ENCODE assay signal across 20 cellular contexts in genomic region chr12:53838978-53839377, GRCh38.
DNase-seq lines count a peak whose midpoint lies in the region; ATAC-seq, FAIRE-seq and TF ChIP-seq lines count a peak whose summit lies in the region.
"Had no signal": no experiment of that assay in that cellular context is flagged by ENCODE, and none has a peak within 500 bp of the region (broad histone marks: within the 10 kb centered on the region; RNA-seq: fewer than 3 reads in every experiment).

No MANE protein-coding gene starts in this region.

- H3K27me3 Mint-ChIP-seq in stimulated activated naive B cell treated with anti-CD40 and anti-IgM and Interleukin-4, amounts not matched to agents 10 μg/mL and 1 μg/mL and 100 μg/mL, for 72 hours, result peaks cover 41 to 63% of the 10 kb centered on the region in 2 donors

- TF ChIP-seq EP300 in HepG2 (IDR thresholded peaks at IDR 0.05; ENCODE audit: low read depth in 2 of 2, low read length in 2 of 2) (no peak), HepG2 (CRISPR knock-in tag; IDR thresholded peaks at IDR 0.05; ENCODE audit: borderline replicate concordance) (no peak)

- no peaks in the 10 kb centered on the region for H4K20me1 ChIP-seq in HepG2 (ENCODE audit: insufficient read depth, low read length)
- H4K20me1 ChIP-seq: BLaER1 had no signal

- TF ChIP-seq CTCF in HepG2 (CRISPR knock-in tag; IDR thresholded peaks at IDR 0.05) (no peak), right lobe of liver (IDR thresholded peaks at IDR 0.05) (no peak), Panc1 (IDR thresholded peaks at IDR 0.05) (no peak)

- no peak for TF ChIP-seq RAD21 in HepG2 (CRISPR knock-in tag; IDR thresholded peaks at IDR 0.05)

- H3K9me3 ChIP-seq in HepG2 (ENCODE audit: low read length) (no peaks in the 10 kb centered on the region), right lobe of liver (no peaks in the 10 kb centered on the region), Panc1 (ENCODE audit: control insufficient read depth, insufficient read depth, low read depth, low read length) (no peaks in the 10 kb centered on the region)
- H3K9me3 ChIP-seq: BE2C, BLaER1 had no signal

- H3K9ac ChIP-seq in HepG2 (ENCODE audit: insufficient read depth, low read depth, low read length), result no peak overlapping the region
- H3K9ac ChIP-seq: BLaER1 had no signal

- intact Hi-C loops in HepG2 (cut with micrococcal nuclease; ENCODE audit: unreplicated experiment) (no loop called here), right lobe of liver (cut with DNase I) (no loop called here), Panc1 (cut with micrococcal nuclease; ENCODE audit: unreplicated experiment) (no loop called here)

- CTCF ChIA-PET in HepG2 (lab: Yijun Ruan, JAX; ENCODE audit: low intra/inter-chr PET ratio, low total read pairs) (no interaction called here), Panc1 (lab: Charles Lee) (no interaction called here)

- H3K4me3 Mint-ChIP-seq in stimulated activated naive B cell treated with anti-CD40 and anti-IgM and Interleukin-4, amounts not matched to agents 10 μg/mL and 1 μg/mL and 100 μg/mL, for 72 hours, result no peak overlapping the region
- H3K4me3 Mint-ChIP-seq: CD4-positive, alpha-beta memory T cell; CD4-positive, CD25-positive, alpha-beta regulatory T cell; CD8-positive, alpha-beta memory T cell had no signal

- H3K36me3 ChIP-seq in HepG2 (replicated peaks in 1 of 2; ENCODE audit: control insufficient read depth in 1 of 2, insufficient read depth in 2 of 2, low read length in 2 of 2) (no peaks in the 10 kb centered on the region), right lobe of liver (no peaks in the 10 kb centered on the region), Panc1 (ENCODE audit: control insufficient read depth, insufficient read depth, low read length) (no peaks in the 10 kb centered on the region)
- H3K36me3 ChIP-seq: BE2C, BLaER1 had no signal

- ATAC-seq in HepG2 (no peak), right lobe of liver (no peak), Panc1 (no peak), GM19463 (IDR thresholded peaks at IDR 0.05; ENCODE audit: unreplicated experiment) (no peak)
- ATAC-seq in stimulated activated naive B cell treated with anti-CD40 and anti-IgM and Interleukin-4, amounts not matched to agents 10 μg/mL and 1 μg/mL and 100 μg/mL, for 72 hours (replicated peaks), result no peak

- no peaks in the 10 kb centered on the region for H3K9me3 Mint-ChIP-seq in stimulated activated naive B cell treated with anti-CD40 and anti-IgM and Interleukin-4, amounts not matched to agents 10 μg/mL and 1 μg/mL and 100 μg/mL, for 72 hours
- H3K9me3 Mint-ChIP-seq: CD4-positive, CD25-positive, alpha-beta regulatory T cell; CD8-positive, alpha-beta memory T cell had no signal

- 0% methylated on average over 1 of the region's 2 CpGs for WGBS in HepG2 (ENCODE audit: low lambda C conversion rate)
- 74% methylated on average over 2 of the region's 2 CpGs for WGBS in right lobe of liver (ENCODE audit: insufficient coverage, low coverage, low lambda C conversion rate, missing lambda C conversion rate)

- POLR2A ChIA-PET in HepG2 (lab: Yijun Ruan, JAX), result no interaction called here
- POLR2A ChIA-PET in Panc1 (lab: Charles Lee), result no interaction called here

- H3K27ac ChIP-seq in HepG2 (ENCODE audit: extremely low read length, insufficient read depth, low read length) (no peak overlapping the region), right lobe of liver (no peak overlapping the region), Panc1 (ENCODE audit: low read length) (peak overlapping the region; percentile 99; the same call in 1 of the 2 replicates)
- H3K27ac ChIP-seq: 22Rv1, BLaER1 had no signal

- TF ChIP-seq POLR2A in HepG2 (IDR thresholded peaks at IDR 0.05; ENCODE audit: insufficient read depth in 1 of 2, low read depth in 2 of 2, low read length in 2 of 2) (no peak), right lobe of liver (IDR thresholded peaks at IDR 0.05) (no peak)

- no peaks in the 10 kb centered on the region for H3K4me1 Mint-ChIP-seq in stimulated activated naive B cell treated with anti-CD40 and anti-IgM and Interleukin-4, amounts not matched to agents 10 μg/mL and 1 μg/mL and 100 μg/mL, for 72 hours
- H3K4me1 Mint-ChIP-seq: CD14-positive monocyte; CD4-positive, alpha-beta memory T cell; CD4-positive, CD25-positive, alpha-beta regulatory T cell; CD8-positive, alpha-beta memory T cell had no signal

- H2AFZ ChIP-seq in HepG2 (ENCODE audit: low read length), result no peak overlapping the region

- H3K4me2 ChIP-seq in HepG2 (ENCODE audit: low read depth, low read length), result no peak overlapping the region
- H3K4me2 ChIP-seq: BLaER1 had no signal

- H3K36me3 Mint-ChIP-seq in stimulated activated naive B cell treated with anti-CD40 and anti-IgM and Interleukin-4, amounts not matched to agents 10 μg/mL and 1 μg/mL and 100 μg/mL, for 72 hours, result no peaks in the 10 kb centered on the region
- H3K36me3 Mint-ChIP-seq: CD14-positive monocyte; CD4-positive, alpha-beta memory T cell; CD4-positive, CD25-positive, alpha-beta regulatory T cell; CD8-positive, alpha-beta memory T cell had no signal

- H3K4me1 ChIP-seq in HepG2 (ENCODE audit: insufficient read depth, low read length) (no peaks in the 10 kb centered on the region), right lobe of liver (no peaks in the 10 kb centered on the region), Panc1 (ENCODE audit: control insufficient read depth, insufficient read depth, low read length) (peaks cover 10% of the 10 kb centered on the region)
- H3K4me1 ChIP-seq: BE2C, BLaER1 had no signal

- in situ Hi-C loops in HepG2 (cut with HindIII; ENCODE audit: extremely low pct_ligation_motif_present, low pct_unique_long_range_greater_than_20kb), result no loop called here
- in situ Hi-C loops in Panc1 (cut with HindIII; ENCODE audit: low pct_unique_long_range_greater_than_20kb, low sequenced_read_pairs), result no loop called here

- DNase-seq in HepG2 (ENCODE audit: low spot score) (no peak), right lobe of liver (no peak), Panc1 (ENCODE audit: low read depth, low spot score) (no peak)
- DNase-seq in stimulated activated naive B cell treated with anti-CD40 and anti-IgM and Interleukin-4, amounts not matched to agents 10 μg/mL and 1 μg/mL and 100 μg/mL, for 72 hours, result no peak
- DNase-seq: ACHN; BE2C; C1 segment of cervical spinal cord; CD4-positive, alpha-beta memory T cell; CD4-positive, CD25-positive, alpha-beta regulatory T cell; CD8-positive, alpha-beta memory T cell; COR-L47; DMS79 treated with DMSO at 0.1 percent for 48 hours; GF-D8 had no signal

- H3K4me3 ChIP-seq in HepG2 (replicated peaks in 1 of 3; ENCODE audit: insufficient read depth in 1 of 3, low read depth in 2 of 3, low read length in 3 of 3) (no peak overlapping the region), right lobe of liver (no peak overlapping the region), Panc1 (ENCODE audit: low read depth in 2 of 2, low read length in 2 of 2) (no peak overlapping the region)
- H3K4me3 ChIP-seq: BLaER1 had no signal

- FAIRE-seq in HepG2 (lab: Jason Lieb, UNC), result no peak
- FAIRE-seq: G401.6, GM12891, GM19239 had no signal

- H3K27ac Mint-ChIP-seq in stimulated activated naive B cell treated with anti-CD40 and anti-IgM and Interleukin-4, amounts not matched to agents 10 μg/mL and 1 μg/mL and 100 μg/mL, for 72 hours, result no peak overlapping the region
- H3K27ac Mint-ChIP-seq: CD14-positive monocyte; CD4-positive, alpha-beta memory T cell; CD4-positive, CD25-positive, alpha-beta regulatory T cell; CD8-positive, alpha-beta memory T cell had no signal

- BruUV-seq in HepG2 (replicated peaks; lab: Mats Ljungman, UMichigan) (no TSS peak), Panc1 (replicated peaks; lab: Mats Ljungman, UMichigan) (no TSS peak)

- H3K27me3 ChIP-seq in HepG2 (ENCODE audit: control insufficient read depth in 1 of 2, insufficient read depth in 2 of 2, low read length in 2 of 2), result peaks cover 0 to 37% of the 10 kb centered on the region in 2 experiments; a peak in 3 of 5 replicates
- H3K27me3 ChIP-seq in right lobe of liver, result no peaks in the 10 kb centered on the region
- no peaks in the 10 kb centered on the region for H3K27me3 ChIP-seq in Panc1 (ENCODE audit: control insufficient read depth, insufficient read depth, low read length)

- H3K79me2 ChIP-seq in HepG2 (ENCODE audit: insufficient read depth, low read length), result no peaks in the 10 kb centered on the region

TF ChIP-seq in HepG2, 621 proteins besides CTCF, POLR2A, EP300 and RAD21 (continues in another document):
- TF ChIP-seq ZNF274 (CRISPR knock-in tag; IDR thresholded peaks at IDR 0.05), result no peak
- no peak for TF ChIP-seq ZNF543 (CRISPR knock-in tag; IDR thresholded peaks at IDR 0.05)
- peak; percentile 83 for TF ChIP-seq MAFF (IDR thresholded peaks at IDR 0.05; ENCODE audit: low read depth, low read length)
- peak; percentile 87 to 88 for TF ChIP-seq MAFK (conservative IDR thresholded peaks at IDR 0.05 in 1 of 2, IDR thresholded peaks at IDR 0.05 in 1 of 2; ENCODE audit: low read length in 2 of 2)
- TF ChIP-seq ZSCAN9 (CRISPR knock-in tag; IDR thresholded peaks at IDR 0.05; ENCODE audit: borderline replicate concordance), result no peak
- TF ChIP-seq ZNF326 (CRISPR knock-in tag; IDR thresholded peaks at IDR 0.05; ENCODE audit: borderline replicate concordance), result no peak
- no peak for TF ChIP-seq ZNF24 (IDR thresholded peaks at IDR 0.05)
- TF ChIP-seq SMARCE1 (IDR thresholded peaks at IDR 0.05; ENCODE audit: borderline replicate concordance), result no peak
